22 cellular contexts compared by ENCODE assay signal in genomic region chr21:41623945-41624344, GRCh38.
"Had no signal": no experiment of that assay in that cellular context is flagged by ENCODE, and none has a peak within 500 bp of the region (broad histone marks: within the 10 kb centered on the region; RNA-seq: fewer than 3 reads in every experiment).

No MANE protein-coding gene starts in this region.

- DNase-seq: colonic mucosa; cortex of kidney; effector memory CD4-positive, alpha-beta T cell; esophagus squamous epithelium; foreskin fibroblast; foreskin melanocyte; gastrocnemius medialis; glutamatergic neuron; head of caudate nucleus; heart right ventricle; hippocampal formation; left cardiac atrium; left lung; left ventricle myocardium superior; lower lobe of right lung; mesenchymal stem cell; mucosa of descending colon; naive B cell had no signal

- H3K27me3 ChIP-seq: colonic mucosa had no signal

- FAIRE-seq: endothelial cell of umbilical vein, islet of Langerhans, keratinocyte had no signal

- H3K9me3 ChIP-seq: colonic mucosa, esophagus squamous epithelium, gastrocnemius medialis, lower lobe of right lung, mucosa of descending colon had no signal

- H3K36me3 ChIP-seq: colonic mucosa, esophagus squamous epithelium, gastrocnemius medialis, heart right ventricle, left lung, lower lobe of right lung had no signal

- ATAC-seq: esophagus mucosa, gastrocnemius medialis, heart right ventricle, left cardiac atrium, left lung, left ventricle myocardium superior, lower lobe of right lung, mucosa of descending colon had no signal

- H3K4me1 ChIP-seq: colonic mucosa, gastrocnemius medialis, heart right ventricle, left lung, lower lobe of right lung had no signal

- H3K27ac ChIP-seq: colonic mucosa, gastrocnemius medialis, heart right ventricle, left lung, lower lobe of right lung had no signal

- H3K4me3 ChIP-seq: colonic mucosa, esophagus squamous epithelium, gastrocnemius medialis, heart right ventricle, left lung, lower lobe of right lung, mucosa of descending colon had no signal
